Comparison of ENCODE assay signal across 19 cellular contexts in genomic region chr3:58408906-58409305, GRCh38.
"Had no signal": no experiment of that assay in that cellular context is flagged by ENCODE, and none has a peak within 500 bp of the region (broad histone marks: within the 10 kb centered on the region; RNA-seq: fewer than 3 reads in every experiment).

No MANE protein-coding gene starts in this region.

- H3K27me3 Mint-ChIP-seq: activated T-helper 17 cell treated with anti-CD3 and anti-CD28 coated beads, Interleukin-2, amount 50 U/mL, for 72 hours had no signal

- H3K27ac Mint-ChIP-seq: activated T-helper 17 cell treated with anti-CD3 and anti-CD28 coated beads, Interleukin-2, amount 50 U/mL, for 72 hours; endodermal cell; immature natural killer cell; neural progenitor cell; stimulated activated effector memory CD8-positive, alpha-beta T cell treated with anti-CD3 and anti-CD28 coated beads, Interleukin-12 subunit alpha, Interleukin-12 subunit beta, amount 100 ng/mL, for 72 hours had no signal

- H3K4me1 Mint-ChIP-seq: activated T-helper 17 cell treated with anti-CD3 and anti-CD28 coated beads, Interleukin-2, amount 50 U/mL, for 72 hours; immature natural killer cell; stimulated activated effector memory CD8-positive, alpha-beta T cell treated with anti-CD3 and anti-CD28 coated beads, Interleukin-12 subunit alpha, Interleukin-12 subunit beta, amount 100 ng/mL, for 72 hours had no signal

- H3K4me3 ChIP-seq: lower lobe of right lung, neural progenitor cell, tibial artery had no signal

- ATAC-seq: activated CD4-positive, CD25-positive, alpha-beta regulatory T cell treated with anti-CD3 and anti-CD28 coated beads, Interleukin-2, amount 50 U/mL, for 24 hours; activated T-helper 17 cell treated with anti-CD3 and anti-CD28 coated beads, Interleukin-2, amount 50 U/mL, for 72 hours; lower lobe of right lung; stimulated activated effector memory CD8-positive, alpha-beta T cell treated with anti-CD3 and anti-CD28 coated beads, Interleukin-12 subunit alpha, Interleukin-12 subunit beta, amount 100 ng/mL, for 72 hours had no signal

- H3K4me3 Mint-ChIP-seq: activated T-helper 17 cell treated with anti-CD3 and anti-CD28 coated beads, Interleukin-2, amount 50 U/mL, for 72 hours; endodermal cell; immature natural killer cell; neural progenitor cell; stimulated activated effector memory CD8-positive, alpha-beta T cell treated with anti-CD3 and anti-CD28 coated beads, Interleukin-12 subunit alpha, Interleukin-12 subunit beta, amount 100 ng/mL, for 72 hours had no signal

- DNase-seq: activated CD4-positive, alpha-beta T cell treated with anti-CD3 and anti-CD28 coated beads, Interleukin-2, amount 50 U/mL, for 4 hours; activated naive CD4-positive, alpha-beta T cell treated with Interleukin-2 at 50 U/mL for 16 hours; activated T-cell treated with anti-CD3 and anti-CD28 coated beads for 4 hours; anterior cingulate cortex; brain microvascular endothelial cell; cerebellar nuclear complex; endodermal cell; head of caudate nucleus; immature natural killer cell; lower lobe of right lung; stimulated activated CD4-positive, alpha-beta T cell treated with anti-CD3 and anti-CD28 coated beads, Interleukin-12 subunit alpha, Interleukin-12 subunit beta, amount 100 ng/mL, for 4 hours; stimulated activated CD4-positive, alpha-beta T cell treated with anti-CD3 and anti-CD28 coated beads, Interleukin-2, amount 100 ng/mL, for 24 hours; T-helper 2 cell; tibial artery had no signal

- H3K27me3 ChIP-seq: brain microvascular endothelial cell, neural progenitor cell, tibial artery had no signal

- FAIRE-seq: frontal cortex had no signal

- H3K9me3 Mint-ChIP-seq: activated T-helper 17 cell treated with anti-CD3 and anti-CD28 coated beads, Interleukin-2, amount 50 U/mL, for 72 hours; endodermal cell; immature natural killer cell; neural progenitor cell; stimulated activated effector memory CD8-positive, alpha-beta T cell treated with anti-CD3 and anti-CD28 coated beads, Interleukin-12 subunit alpha, Interleukin-12 subunit beta, amount 100 ng/mL, for 72 hours had no signal

- H3K27ac ChIP-seq: brain microvascular endothelial cell, lower lobe of right lung, neural progenitor cell, tibial artery had no signal
